Comparison of ENCODE assay signal across 8 cellular contexts in the genomic region with DNA sequence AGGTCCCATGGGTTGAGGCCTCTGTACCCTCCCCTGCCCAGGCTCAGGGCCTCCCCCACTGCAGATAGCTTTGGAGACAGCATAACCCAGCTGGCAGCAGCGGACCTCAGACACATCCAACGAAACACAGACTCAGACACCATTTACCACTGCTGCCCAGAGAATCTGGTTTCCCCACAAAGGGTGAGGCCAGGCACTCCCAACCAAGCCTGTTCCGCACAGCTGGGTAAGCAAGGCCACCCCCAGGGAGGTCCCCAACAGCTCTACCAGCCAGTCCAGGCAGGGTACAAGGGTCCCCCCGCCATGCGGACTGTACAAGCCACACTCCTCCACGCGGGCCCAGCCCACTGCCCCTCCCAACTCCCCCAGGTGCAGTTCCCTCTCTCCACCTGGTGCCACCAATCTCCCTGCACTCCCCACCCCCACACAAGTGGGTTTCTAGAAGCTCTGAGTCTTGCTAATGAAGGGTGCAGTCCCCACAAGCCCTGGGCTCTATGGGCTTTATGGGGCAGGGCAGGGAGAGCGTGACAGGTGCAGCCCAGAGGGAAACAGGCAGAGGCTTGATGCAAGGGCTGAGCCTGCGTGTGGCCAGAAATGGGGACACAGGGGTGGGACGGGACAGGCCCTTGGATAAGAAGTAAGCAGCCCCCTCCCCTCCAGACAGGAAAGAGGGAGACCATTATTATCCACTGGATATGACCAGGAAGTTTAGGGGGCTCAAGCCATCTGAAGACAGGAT. TPM values are rescaled to one million over a fixed set of nuclear protein-coding genes. Genes with fewer than 3 reads are reported as not detected.
DNase-seq lines count a peak whose midpoint lies in the region; ATAC-seq lines count a peak whose summit lies in the region.

No MANE protein-coding gene starts in this region.

- no peaks in the 10 kb centered on the region for H3K27me3 Mint-ChIP-seq in activated CD4-positive, alpha-beta T cell treated with anti-CD3 and anti-CD28 coated beads, Interleukin-2, amount 10 ng/mL, durations not matched to agents 24 days and 14 days
- H3K27me3 Mint-ChIP-seq in activated CD8-positive, alpha-beta T cell treated with anti-CD3 and anti-CD28 coated beads, Interleukin-2, amount 10 ng/mL, durations not matched to agents 7 days and 5 days (ENCODE audit: low read depth): no peaks in the 10 kb centered on the region

- peak; percentile 36 for ATAC-seq in HG03159 (IDR thresholded peaks at IDR 0.05; ENCODE audit: unreplicated experiment)
- ATAC-seq in activated CD8-positive, alpha-beta T cell treated with anti-CD3 and anti-CD28 coated beads, Interleukin-2, amount 10 ng/mL, durations not matched to agents 7 days and 5 days: peak; percentile 43
- ATAC-seq in GM21360 (IDR thresholded peaks at IDR 0.05; ENCODE audit: unreplicated experiment): no peak

- intact Hi-C loops in activated CD4-positive, alpha-beta T cell treated with anti-CD3 and anti-CD28 coated beads, Interleukin-2, amount 10 ng/mL, durations not matched to agents 24 days and 14 days (cut with micrococcal nuclease): no loop called here

- no peaks in the 10 kb centered on the region for H3K9me3 Mint-ChIP-seq in activated CD4-positive, alpha-beta T cell treated with anti-CD3 and anti-CD28 coated beads, Interleukin-2, amount 10 ng/mL, durations not matched to agents 24 days and 14 days
- H3K9me3 Mint-ChIP-seq in activated CD8-positive, alpha-beta T cell treated with anti-CD3 and anti-CD28 coated beads, Interleukin-2, amount 10 ng/mL, durations not matched to agents 7 days and 5 days (ENCODE audit: insufficient read depth): no peaks in the 10 kb centered on the region

- peaks cover 51% of the 10 kb centered on the region for H3K4me1 Mint-ChIP-seq in activated CD4-positive, alpha-beta T cell treated with anti-CD3 and anti-CD28 coated beads, Interleukin-2, amount 10 ng/mL, durations not matched to agents 24 days and 14 days
- peaks cover 77% of the 10 kb centered on the region for H3K4me1 Mint-ChIP-seq in activated CD8-positive, alpha-beta T cell treated with anti-CD3 and anti-CD28 coated beads, Interleukin-2, amount 10 ng/mL, durations not matched to agents 7 days and 5 days (ENCODE audit: low read depth)

- POLR2A ChIA-PET in activated CD8-positive, alpha-beta T cell treated with anti-CD3 and anti-CD28 coated beads, Interleukin-2, amount 10 ng/mL, durations not matched to agents 7 days and 5 days (lab: Charles Lee): interaction anchor here (1.2 to 2.8 kb wide), 9 partner anchors 8 to 244 kb away, joined by 3 to 12 read pairs (median 4); partner anchors contain the start of genes AANAT and RHBDF2

- peak overlapping the region; percentile 99 for H3K27ac Mint-ChIP-seq in activated CD4-positive, alpha-beta T cell treated with anti-CD3 and anti-CD28 coated beads, Interleukin-2, amount 10 ng/mL, durations not matched to agents 24 days and 14 days
- peak overlapping the region; percentile 97 for H3K27ac Mint-ChIP-seq in activated CD8-positive, alpha-beta T cell treated with anti-CD3 and anti-CD28 coated beads, Interleukin-2, amount 10 ng/mL, durations not matched to agents 7 days and 5 days

- peak overlapping the region; percentile 93 for H3K4me3 Mint-ChIP-seq in activated CD4-positive, alpha-beta T cell treated with anti-CD3 and anti-CD28 coated beads, Interleukin-2, amount 10 ng/mL, durations not matched to agents 24 days and 14 days
- peak overlapping the region; percentile 73 for H3K4me3 Mint-ChIP-seq in activated CD8-positive, alpha-beta T cell treated with anti-CD3 and anti-CD28 coated beads, Interleukin-2, amount 10 ng/mL, durations not matched to agents 7 days and 5 days

- DNase-seq in activated CD4-positive, alpha-beta T cell treated with anti-CD3 and anti-CD28 coated beads, Interleukin-2, amount 10 ng/mL, durations not matched to agents 24 days and 14 days: peak; percentile 72
- no peak for DNase-seq in activated CD4-positive, alpha-beta T cell treated with anti-CD3 and anti-CD28 coated beads, Interleukin-2, amount 50 U/mL, for 4 hours
- DNase-seq in activated CD8-positive, alpha-beta T cell treated with anti-CD3 and anti-CD28 coated beads, Interleukin-2, amount 10 ng/mL, durations not matched to agents 7 days and 5 days: peak; percentile 51
- peak; percentile 62 for DNase-seq in left kidney (ENCODE audit: low read depth, low spot score)
- peak; percentile 79 for DNase-seq in ureter (ENCODE audit: low spot score)
- DNase-seq in NCI-H446 (lab: John Stamatoyannopoulos, UW): no peak

- CTCF ChIA-PET in activated CD8-positive, alpha-beta T cell treated with anti-CD3 and anti-CD28 coated beads, Interleukin-2, amount 10 ng/mL, durations not matched to agents 7 days and 5 days (lab: Charles Lee): interaction anchor here (1.0 to 3.5 kb wide), 9 partner anchors 10 to 131 kb away, joined by 3 to 34 read pairs (median 8); partner anchors contain the start of genes AANAT, RHBDF2 and SPHK1

- H3K36me3 Mint-ChIP-seq in activated CD4-positive, alpha-beta T cell treated with anti-CD3 and anti-CD28 coated beads, Interleukin-2, amount 10 ng/mL, durations not matched to agents 24 days and 14 days (ENCODE audit: low read depth): peaks cover 13% of the 10 kb centered on the region
- peaks cover 11% of the 10 kb centered on the region for H3K36me3 Mint-ChIP-seq in activated CD8-positive, alpha-beta T cell treated with anti-CD3 and anti-CD28 coated beads, Interleukin-2, amount 10 ng/mL, durations not matched to agents 7 days and 5 days (ENCODE audit: low read depth)

RNA-seq across cellular contexts. Expression of gene RHBDF2, which starts 8.8 kb away (rescaled TPM):
- 45.4 and 54.5 TPM in 2 replicates for total RNA-seq in activated CD4-positive, alpha-beta T cell treated with anti-CD3 and anti-CD28 coated beads, Interleukin-2, amount 10 ng/mL, durations not matched to agents 24 days and 14 days
- 10 to 100 TPM; 51.4 to 52.1 TPM for total RNA-seq in activated CD8-positive, alpha-beta T cell treated with anti-CD3 and anti-CD28 coated beads, Interleukin-2, amount 10 ng/mL, durations not matched to agents 7 days and 5 days
- total RNA-seq in ureter: 41.6 TPM

RNA-seq across cellular contexts. Expression of gene AANAT, which starts 25.0 kb away (rescaled TPM):
- total RNA-seq in activated CD4-positive, alpha-beta T cell treated with anti-CD3 and anti-CD28 coated beads, Interleukin-2, amount 10 ng/mL, durations not matched to agents 24 days and 14 days: not detected in 2 replicates
- not detected for total RNA-seq in activated CD8-positive, alpha-beta T cell treated with anti-CD3 and anti-CD28 coated beads, Interleukin-2, amount 10 ng/mL, durations not matched to agents 7 days and 5 days
- total RNA-seq in ureter: not detected

RNA-seq across cellular contexts. Expression of gene UBE2O, which starts 39.5 kb away (rescaled TPM):
- 43.8 and 44.0 TPM in 2 replicates for total RNA-seq in activated CD4-positive, alpha-beta T cell treated with anti-CD3 and anti-CD28 coated beads, Interleukin-2, amount 10 ng/mL, durations not matched to agents 24 days and 14 days
- 10 to 100 TPM; 28.4 to 31.6 TPM for total RNA-seq in activated CD8-positive, alpha-beta T cell treated with anti-CD3 and anti-CD28 coated beads, Interleukin-2, amount 10 ng/mL, durations not matched to agents 7 days and 5 days
- total RNA-seq in ureter: 30.3 TPM

RNA-seq across cellular contexts. Expression of gene CYGB, which starts 45.1 kb away (rescaled TPM):
- not detected in 2 replicates for total RNA-seq in activated CD4-positive, alpha-beta T cell treated with anti-CD3 and anti-CD28 coated beads, Interleukin-2, amount 10 ng/mL, durations not matched to agents 24 days and 14 days
- under 1 TPM in 1 of 2 experiments, not detected in 1; 0.40 TPM for total RNA-seq in activated CD8-positive, alpha-beta T cell treated with anti-CD3 and anti-CD28 coated beads, Interleukin-2, amount 10 ng/mL, durations not matched to agents 7 days and 5 days
- total RNA-seq in ureter: 24.6 TPM

RNA-seq across cellular contexts. Expression of gene PRCD, which starts 47.4 kb away (rescaled TPM):
- total RNA-seq in activated CD4-positive, alpha-beta T cell treated with anti-CD3 and anti-CD28 coated beads, Interleukin-2, amount 10 ng/mL, durations not matched to agents 24 days and 14 days: not detected in 2 replicates
- not detected for total RNA-seq in activated CD8-positive, alpha-beta T cell treated with anti-CD3 and anti-CD28 coated beads, Interleukin-2, amount 10 ng/mL, durations not matched to agents 7 days and 5 days
- 11.5 TPM for total RNA-seq in ureter

Comparison
In these comparisons a context has a peak if more than half of its experiments do, and no peak if none do; other contexts are left out.
1. DNase-seq: peak in activated CD4-positive, alpha-beta T cell treated with anti-CD3 and anti-CD28 coated beads, Interleukin-2, amount 10 ng/mL, durations not matched to agents 24 days and 14 days (single experiment), activated CD8-positive, alpha-beta T cell treated with anti-CD3 and anti-CD28 coated beads, Interleukin-2, amount 10 ng/mL, durations not matched to agents 7 days and 5 days (single experiment), left kidney (single experiment) and ureter (single experiment); none in activated CD4-positive, alpha-beta T cell treated with anti-CD3 and anti-CD28 coated beads, Interleukin-2, amount 50 U/mL, for 4 hours (0 of 2) and NCI-H446 (0 of 2).